In genomic region chr18:77341527-77341926, GRCh38 we compare ENCODE assay signal across 21 cellular contexts.
"Had no signal": no experiment of that assay in that cellular context is flagged by ENCODE, and none has a peak within 500 bp of the region (broad histone marks: within the 10 kb centered on the region; RNA-seq: fewer than 3 reads in every experiment).

No MANE protein-coding gene starts in this region.

- ATAC-seq: foreskin keratinocyte, gastroesophageal sphincter, heart right ventricle, left cardiac atrium, lower lobe of right lung, natural killer cell, sciatic nerve had no signal

- H3K36me3 Mint-ChIP-seq: natural killer cell had no signal

- DNase-seq: colonic mucosa; dermis blood vessel endothelial cell; effector memory CD4-positive, alpha-beta T cell; foreskin keratinocyte; heart right ventricle; hippocampal formation; left cardiac atrium; left ventricle myocardium inferior; lower lobe of right lung; natural killer cell; occipital lobe; stimulated activated CD4-positive, alpha-beta T cell treated with anti-CD3 and anti-CD28 coated beads, Interleukin-12 subunit alpha, Interleukin-12 subunit beta, amount 100 ng/mL, for 4 hours; stimulated activated CD4-positive, alpha-beta T cell treated with anti-CD3 and anti-CD28 coated beads, Interleukin-1b, Interleukin-23, amount 100 ng/mL, for 48 hours; stimulated activated CD4-positive, alpha-beta T cell treated with anti-CD3 and anti-CD28 coated beads, Interleukin-4, amount 100 ng/mL, for 1 hour; stimulated activated CD8-positive, alpha-beta memory T cell treated with anti-CD3 and anti-CD28 coated beads, Interleukin-4, amount 100 ng/mL, for 48 hours; stimulated activated naive CD4-positive, alpha-beta T cell treated with Interleukin-2 at 50 U/mL for 16 hours; stomach; thyroid gland; trophoblast cell had no signal

- H3K4me3 Mint-ChIP-seq: natural killer cell had no signal

- H3K27ac Mint-ChIP-seq: natural killer cell had no signal

- H3K9me3 Mint-ChIP-seq: natural killer cell had no signal

- H3K4me1 Mint-ChIP-seq: natural killer cell had no signal
